Comparison of ENCODE assay signal across 28 cellular contexts in the genomic region with DNA sequence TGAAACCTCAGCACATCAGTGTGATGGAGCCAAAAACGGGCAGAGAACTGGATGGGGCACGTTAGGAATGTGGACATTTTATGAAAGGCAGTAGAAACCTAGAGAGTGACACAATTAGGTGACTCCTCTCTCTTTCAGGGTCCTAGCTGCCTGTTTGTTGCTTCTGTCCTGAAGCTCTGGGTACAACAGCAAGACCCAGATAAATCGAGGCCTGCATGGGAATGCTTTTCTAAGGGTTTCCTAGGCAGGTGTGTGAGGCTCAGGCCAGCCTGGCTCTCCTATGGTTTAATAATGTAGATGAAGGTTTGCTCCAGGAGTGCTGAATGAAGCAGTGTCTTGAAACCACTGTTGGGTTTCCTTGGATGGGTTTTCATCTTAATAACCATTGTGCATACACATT.
"Had no signal": no experiment of that assay in that cellular context is flagged by ENCODE, and none has a peak within 500 bp of the region (broad histone marks: within the 10 kb centered on the region; RNA-seq: fewer than 3 reads in every experiment).

No MANE protein-coding gene starts in this region.

- H3K4me1 ChIP-seq: stomach, suprapubic skin, testis, thyroid gland, tibial artery, tibial nerve, transverse colon, upper lobe of left lung, upper lobe of right lung, uterus, vagina had no signal

- H3K36me3 Mint-ChIP-seq: stimulated activated effector memory CD8-positive, alpha-beta T cell treated with anti-CD3 and anti-CD28 coated beads, Interleukin-12 subunit alpha, Interleukin-12 subunit beta, amount 100 ng/mL, for 72 hours; stimulated activated memory B cell treated with anti-CD40 and anti-IgM and Interleukin-4, amounts not matched to agents 10 μg/mL and 1 μg/mL and 100 μg/mL, for 72 hours; stimulated activated naive B cell treated with anti-CD40 and anti-IgM and Interleukin-4, amounts not matched to agents 10 μg/mL and 1 μg/mL and 100 μg/mL, for 72 hours; type B pancreatic cell had no signal

- DNase-seq: stimulated activated CD4-positive, alpha-beta T cell treated with anti-CD3 and anti-CD28 coated beads, Interleukin-2, amount 100 ng/mL, for 48 hours; stimulated activated CD4-positive, alpha-beta T cell treated with anti-CD3 and anti-CD28 coated beads, Interleukin-4, amount 100 ng/mL, for 1 hour; stimulated activated CD4-positive, alpha-beta T cell treated with anti-CD3 and anti-CD28 coated beads, Interleukin-4, amount 100 ng/mL, for 24 hours; stimulated activated CD4-positive, alpha-beta T cell treated with anti-CD3 and anti-CD28 coated beads, Interleukin-4, amount 100 ng/mL, for 4 hours; stimulated activated CD8-positive, alpha-beta memory T cell treated with anti-CD3 and anti-CD28 coated beads, Interleukin-4, amount 100 ng/mL, for 48 hours; stimulated activated naive B cell treated with anti-CD40 and anti-IgM and Interleukin-4, amounts not matched to agents 10 μg/mL and 1 μg/mL and 100 μg/mL, for 72 hours; stimulated activated naive CD4-positive, alpha-beta T cell; stimulated activated naive CD4-positive, alpha-beta T cell treated with Interleukin-2 at 50 U/mL for 16 hours; stimulated activated naive CD8-positive, alpha-beta T cell treated with anti-CD3 and anti-CD28 coated beads, Interleukin-15, amount 100 ng/mL, for 72 hours; stimulated activated naive CD8-positive, alpha-beta T cell treated with anti-CD3 and anti-CD28 coated beads, Interleukin-15, Interleukin-2, amounts not matched to agents 100 U/mL and 50 U/mL, for 24 hours; stomach; substantia nigra; testis; thyroid gland; tibial artery; transverse colon; trophoblast cell; upper lobe of left lung; upper lobe of right lung; uterus had no signal

- H3K27me3 Mint-ChIP-seq: stimulated activated memory B cell treated with anti-CD40 and anti-IgM and Interleukin-4, amounts not matched to agents 10 μg/mL and 1 μg/mL and 100 μg/mL, for 72 hours; stimulated activated naive CD8-positive, alpha-beta T cell treated with anti-CD3 and anti-CD28 coated beads, Interleukin-15, Interleukin-2, amounts not matched to agents 100 ng/mL and 50 ng/mL, for 24 hours had no signal

- H3K4me3 Mint-ChIP-seq: stimulated activated effector memory CD8-positive, alpha-beta T cell treated with anti-CD3 and anti-CD28 coated beads, Interleukin-12 subunit alpha, Interleukin-12 subunit beta, amount 100 ng/mL, for 72 hours; stimulated activated memory B cell treated with anti-CD40 and anti-IgM and Interleukin-4, amounts not matched to agents 10 μg/mL and 1 μg/mL and 100 μg/mL, for 72 hours; stimulated activated naive B cell treated with anti-CD40 and anti-IgM and Interleukin-4, amounts not matched to agents 10 μg/mL and 1 μg/mL and 100 μg/mL, for 72 hours; stimulated activated naive CD8-positive, alpha-beta T cell treated with anti-CD3 and anti-CD28 coated beads, Interleukin-15, amount 100 ng/mL, for 72 hours; stimulated activated naive CD8-positive, alpha-beta T cell treated with anti-CD3 and anti-CD28 coated beads, Interleukin-15, Interleukin-2, amounts not matched to agents 100 ng/mL and 50 ng/mL, for 24 hours; type B pancreatic cell had no signal

- H3K9me3 Mint-ChIP-seq: stimulated activated memory B cell treated with anti-CD40 and anti-IgM and Interleukin-4, amounts not matched to agents 10 μg/mL and 1 μg/mL and 100 μg/mL, for 72 hours; stimulated activated naive CD8-positive, alpha-beta T cell treated with anti-CD3 and anti-CD28 coated beads, Interleukin-15, Interleukin-2, amounts not matched to agents 100 ng/mL and 50 ng/mL, for 24 hours; type B pancreatic cell had no signal

- H3K4me1 Mint-ChIP-seq: stimulated activated effector memory CD8-positive, alpha-beta T cell treated with anti-CD3 and anti-CD28 coated beads, Interleukin-12 subunit alpha, Interleukin-12 subunit beta, amount 100 ng/mL, for 72 hours; stimulated activated memory B cell treated with anti-CD40 and anti-IgM and Interleukin-4, amounts not matched to agents 10 μg/mL and 1 μg/mL and 100 μg/mL, for 72 hours; stimulated activated naive CD8-positive, alpha-beta T cell treated with anti-CD3 and anti-CD28 coated beads, Interleukin-15, amount 100 ng/mL, for 72 hours had no signal

- H3K4me3 ChIP-seq: stomach, suprapubic skin, testis, thoracic aorta, thyroid gland, tibial artery, tibial nerve, transverse colon, upper lobe of left lung, upper lobe of right lung, uterus, vagina had no signal

- H3K27me3 ChIP-seq: stomach, suprapubic skin, testis, thyroid gland, tibial artery, tibial nerve, transverse colon, upper lobe of left lung, upper lobe of right lung, uterus, vagina had no signal

- H3K27ac Mint-ChIP-seq: stimulated activated effector memory CD8-positive, alpha-beta T cell treated with anti-CD3 and anti-CD28 coated beads, Interleukin-12 subunit alpha, Interleukin-12 subunit beta, amount 100 ng/mL, for 72 hours; stimulated activated memory B cell treated with anti-CD40 and anti-IgM and Interleukin-4, amounts not matched to agents 10 μg/mL and 1 μg/mL and 100 μg/mL, for 72 hours; stimulated activated naive B cell treated with anti-CD40 and anti-IgM and Interleukin-4, amounts not matched to agents 10 μg/mL and 1 μg/mL and 100 μg/mL, for 72 hours; stimulated activated naive CD8-positive, alpha-beta T cell treated with anti-CD3 and anti-CD28 coated beads, Interleukin-15, amount 100 ng/mL, for 72 hours; stimulated activated naive CD8-positive, alpha-beta T cell treated with anti-CD3 and anti-CD28 coated beads, Interleukin-15, Interleukin-2, amounts not matched to agents 100 ng/mL and 50 ng/mL, for 24 hours; type B pancreatic cell had no signal

- H3K27ac ChIP-seq: stomach, suprapubic skin, testis, thoracic aorta, thyroid gland, tibial artery, tibial nerve, transverse colon, upper lobe of left lung, upper lobe of right lung, uterus, vagina had no signal

- ATAC-seq: stimulated activated effector memory CD8-positive, alpha-beta T cell treated with anti-CD3 and anti-CD28 coated beads, Interleukin-12 subunit alpha, Interleukin-12 subunit beta, amount 100 ng/mL, for 72 hours; stimulated activated memory B cell treated with anti-CD40 and anti-IgM and Interleukin-4, amounts not matched to agents 10 μg/mL and 1 μg/mL and 100 μg/mL, for 72 hours; stimulated activated naive B cell treated with anti-CD40 and anti-IgM and Interleukin-4, amounts not matched to agents 10 μg/mL and 1 μg/mL and 100 μg/mL, for 72 hours; stimulated activated naive CD8-positive, alpha-beta T cell treated with anti-CD3 and anti-CD28 coated beads, Interleukin-15, amount 100 ng/mL, for 72 hours; stimulated activated naive CD8-positive, alpha-beta T cell treated with anti-CD3 and anti-CD28 coated beads, Interleukin-15, Interleukin-2, amounts not matched to agents 100 U/mL and 50 U/mL, for 24 hours; upper lobe of right lung had no signal

- H3K9me3 ChIP-seq: stomach, suprapubic skin, testis, thoracic aorta, thyroid gland, tibial artery, tibial nerve, transverse colon, upper lobe of left lung, upper lobe of right lung, uterus, vagina had no signal

- H3K36me3 ChIP-seq: stomach, suprapubic skin, thoracic aorta, thyroid gland, tibial artery, tibial nerve, transverse colon, upper lobe of left lung, upper lobe of right lung, uterus, vagina had no signal
